Comparison of ENCODE assay signal across 1 cellular context in the genomic region with DNA sequence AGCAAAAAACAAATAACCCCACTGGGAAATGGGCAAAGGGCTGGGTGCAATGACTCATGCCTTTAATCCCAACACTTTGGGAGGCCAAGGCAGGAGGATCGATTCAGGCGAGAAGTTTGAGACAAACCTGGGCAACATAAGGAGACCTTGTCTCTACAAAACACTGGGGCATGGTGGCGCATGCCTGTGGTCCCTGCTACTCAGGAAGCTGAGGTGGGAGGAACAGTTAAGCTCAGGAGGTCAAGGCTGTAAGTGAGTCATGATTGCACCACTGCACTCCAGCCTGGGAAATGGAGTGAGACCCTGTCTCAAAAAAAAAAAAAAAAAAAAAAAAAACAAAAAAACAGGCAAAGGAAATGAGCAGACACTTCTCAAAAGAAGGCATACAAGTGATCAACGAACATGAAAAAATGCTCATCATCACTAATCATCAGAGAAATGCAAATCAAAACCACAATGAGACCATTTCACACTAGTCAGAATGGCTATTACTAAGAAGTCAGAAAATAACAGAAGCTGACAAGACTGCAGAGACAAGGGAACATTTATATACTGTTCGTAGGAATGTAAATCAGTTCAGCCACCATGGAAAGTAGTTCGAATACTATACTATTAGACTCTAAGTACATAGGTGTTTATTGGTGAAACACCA.
TF ChIP-seq lines count a peak whose summit lies in the region.

No MANE protein-coding gene starts in this region.

TF ChIP-seq in GM23338, 12 proteins besides CTCF, POLR2A, EP300 and RAD21 (continued from another document):
- TF ChIP-seq, protein P1, sequence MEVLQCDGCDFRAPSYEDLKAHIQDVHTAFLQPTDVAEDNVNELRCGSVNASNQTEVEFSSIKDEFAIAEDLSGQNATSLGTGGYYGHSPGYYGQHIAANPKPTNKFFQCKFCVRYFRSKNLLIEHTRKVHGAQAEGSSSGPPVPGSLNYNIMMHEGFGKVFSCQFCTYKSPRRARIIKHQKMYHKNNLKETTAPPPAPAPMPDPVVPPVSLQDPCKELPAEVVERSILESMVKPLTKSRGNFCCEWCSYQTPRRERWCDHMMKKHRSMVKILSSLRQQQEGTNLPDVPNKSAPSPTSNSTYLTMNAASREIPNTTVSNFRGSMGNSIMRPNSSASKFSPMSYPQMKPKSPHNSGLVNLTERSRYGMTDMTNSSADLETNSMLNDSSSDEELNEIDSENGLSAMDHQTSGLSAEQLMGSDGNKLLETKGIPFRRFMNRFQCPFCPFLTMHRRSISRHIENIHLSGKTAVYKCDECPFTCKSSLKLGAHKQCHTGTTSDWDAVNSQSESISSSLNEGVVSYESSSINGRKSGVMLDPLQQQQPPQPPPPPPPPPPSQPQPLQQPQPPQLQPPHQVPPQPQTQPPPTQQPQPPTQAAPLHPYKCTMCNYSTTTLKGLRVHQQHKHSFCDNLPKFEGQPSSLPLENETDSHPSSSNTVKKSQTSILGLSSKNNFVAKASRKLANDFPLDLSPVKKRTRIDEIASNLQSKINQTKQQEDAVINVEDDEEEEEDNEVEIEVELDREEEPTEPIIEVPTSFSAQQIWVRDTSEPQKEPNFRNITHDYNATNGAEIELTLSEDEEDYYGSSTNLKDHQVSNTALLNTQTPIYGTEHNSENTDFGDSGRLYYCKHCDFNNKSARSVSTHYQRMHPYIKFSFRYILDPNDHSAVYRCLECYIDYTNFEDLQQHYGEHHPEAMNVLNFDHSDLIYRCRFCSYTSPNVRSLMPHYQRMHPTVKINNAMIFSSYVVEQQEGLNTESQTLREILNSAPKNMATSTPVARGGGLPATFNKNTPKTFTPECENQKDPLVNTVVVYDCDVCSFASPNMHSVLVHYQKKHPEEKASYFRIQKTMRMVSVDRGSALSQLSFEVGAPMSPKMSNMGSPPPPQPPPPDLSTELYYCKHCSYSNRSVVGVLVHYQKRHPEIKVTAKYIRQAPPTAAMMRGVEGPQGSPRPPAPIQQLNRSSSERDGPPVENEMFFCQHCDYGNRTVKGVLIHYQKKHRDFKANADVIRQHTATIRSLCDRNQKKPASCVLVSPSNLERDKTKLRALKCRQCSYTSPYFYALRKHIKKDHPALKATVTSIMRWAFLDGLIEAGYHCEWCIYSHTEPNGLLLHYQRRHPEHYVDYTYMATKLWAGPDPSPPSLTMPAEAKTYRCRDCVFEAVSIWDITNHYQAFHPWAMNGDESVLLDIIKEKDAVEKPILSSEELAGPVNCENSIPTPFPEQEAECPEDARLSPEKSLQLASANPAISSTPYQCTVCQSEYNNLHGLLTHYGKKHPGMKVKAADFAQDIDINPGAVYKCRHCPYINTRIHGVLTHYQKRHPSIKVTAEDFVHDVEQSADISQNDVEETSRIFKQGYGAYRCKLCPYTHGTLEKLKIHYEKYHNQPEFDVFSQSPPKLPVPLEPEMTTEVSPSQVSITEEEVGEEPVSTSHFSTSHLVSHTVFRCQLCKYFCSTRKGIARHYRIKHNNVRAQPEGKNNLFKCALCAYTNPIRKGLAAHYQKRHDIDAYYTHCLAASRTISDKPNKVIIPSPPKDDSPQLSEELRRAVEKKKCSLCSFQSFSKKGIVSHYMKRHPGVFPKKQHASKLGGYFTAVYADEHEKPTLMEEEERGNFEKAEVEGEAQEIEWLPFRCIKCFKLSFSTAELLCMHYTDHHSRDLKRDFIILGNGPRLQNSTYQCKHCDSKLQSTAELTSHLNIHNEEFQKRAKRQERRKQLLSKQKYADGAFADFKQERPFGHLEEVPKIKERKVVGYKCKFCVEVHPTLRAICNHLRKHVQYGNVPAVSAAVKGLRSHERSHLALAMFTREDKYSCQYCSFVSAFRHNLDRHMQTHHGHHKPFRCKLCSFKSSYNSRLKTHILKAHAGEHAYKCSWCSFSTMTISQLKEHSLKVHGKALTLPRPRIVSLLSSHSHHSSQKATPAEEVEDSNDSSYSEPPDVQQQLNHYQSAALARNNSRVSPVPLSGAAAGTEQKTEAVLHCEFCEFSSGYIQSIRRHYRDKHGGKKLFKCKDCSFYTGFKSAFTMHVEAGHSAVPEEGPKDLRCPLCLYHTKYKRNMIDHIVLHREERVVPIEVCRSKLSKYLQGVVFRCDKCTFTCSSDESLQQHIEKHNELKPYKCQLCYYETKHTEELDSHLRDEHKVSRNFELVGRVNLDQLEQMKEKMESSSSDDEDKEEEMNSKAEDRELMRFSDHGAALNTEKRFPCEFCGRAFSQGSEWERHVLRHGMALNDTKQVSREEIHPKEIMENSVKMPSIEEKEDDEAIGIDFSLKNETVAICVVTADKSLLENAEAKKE (CRISPR knock-in tag; IDR thresholded peaks at IDR 0.05), result no peak
- no peak for TF ChIP-seq EZH2phosphoT487 (IDR thresholded peaks at IDR 0.05; ENCODE audit: unreplicated experiment)
- no peak for TF ChIP-seq POLR2AphosphoS5 (IDR thresholded peaks at IDR 0.05; ENCODE audit: low read depth)
- TF ChIP-seq ZNF331 (CRISPR knock-in tag; IDR thresholded peaks at IDR 0.05; ENCODE audit: low read depth), result no peak
- TF ChIP-seq NANOG (IDR thresholded peaks at IDR 0.05; ENCODE audit: borderline replicate concordance), result no peak
